ENCODE assay signal across 2 cellular contexts in the genomic region with DNA sequence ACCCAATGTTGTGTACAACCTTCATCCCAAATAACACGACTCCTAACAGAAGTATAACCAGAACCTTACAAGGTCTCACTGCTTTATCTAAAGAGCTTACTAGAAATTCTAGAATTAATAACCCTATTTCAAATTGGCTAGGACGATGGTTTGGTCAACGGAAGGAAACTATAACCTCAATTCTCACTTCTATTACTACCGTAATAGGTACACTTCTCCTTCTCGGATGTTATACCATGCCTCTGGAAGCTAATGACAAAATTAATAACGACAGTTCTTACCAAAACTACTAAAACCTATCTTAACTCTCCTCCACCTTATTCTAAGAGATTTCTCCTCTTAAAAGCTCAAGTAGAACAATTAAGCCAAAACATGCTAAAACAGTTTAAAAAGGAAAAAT.
TF ChIP-seq lines count a peak whose summit lies in the region.

No MANE protein-coding gene starts in this region.

TF ChIP-seq in GM23338, 12 proteins besides CTCF, POLR2A, EP300 and RAD21 (continues in another document):
- TF ChIP-seq REST (IDR thresholded peaks at IDR 0.05; ENCODE audit: unreplicated experiment): no peak
- no peak for TF ChIP-seq STAT1 (IDR thresholded peaks at IDR 0.05; ENCODE audit: unreplicated experiment)
- no peak for TF ChIP-seq ZNF331 (CRISPR knock-in tag; IDR thresholded peaks at IDR 0.05; ENCODE audit: low read depth)
- no peak for TF ChIP-seq EZH2phosphoT487 (IDR thresholded peaks at IDR 0.05; ENCODE audit: unreplicated experiment)
- no peak for TF ChIP-seq POLR2AphosphoS5 (IDR thresholded peaks at IDR 0.05; ENCODE audit: low read depth)
- no peak for TF ChIP-seq ZNF462 (CRISPR knock-in tag; IDR thresholded peaks at IDR 0.05)
- TF ChIP-seq EZH2 (IDR thresholded peaks at IDR 0.05; ENCODE audit: low read depth, unreplicated experiment): no peak
- no peak for TF ChIP-seq JUNB (IDR thresholded peaks at IDR 0.05; ENCODE audit: unreplicated experiment)
- TF ChIP-seq, protein P1, sequence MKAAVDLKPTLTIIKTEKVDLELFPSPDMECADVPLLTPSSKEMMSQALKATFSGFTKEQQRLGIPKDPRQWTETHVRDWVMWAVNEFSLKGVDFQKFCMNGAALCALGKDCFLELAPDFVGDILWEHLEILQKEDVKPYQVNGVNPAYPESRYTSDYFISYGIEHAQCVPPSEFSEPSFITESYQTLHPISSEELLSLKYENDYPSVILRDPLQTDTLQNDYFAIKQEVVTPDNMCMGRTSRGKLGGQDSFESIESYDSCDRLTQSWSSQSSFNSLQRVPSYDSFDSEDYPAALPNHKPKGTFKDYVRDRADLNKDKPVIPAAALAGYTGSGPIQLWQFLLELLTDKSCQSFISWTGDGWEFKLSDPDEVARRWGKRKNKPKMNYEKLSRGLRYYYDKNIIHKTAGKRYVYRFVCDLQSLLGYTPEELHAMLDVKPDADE (IDR thresholded peaks at IDR 0.05): no peak
- TF ChIP-seq CREB1 (CRISPR knock-in tag; IDR thresholded peaks at IDR 0.05; ENCODE audit: low read depth): no peak

TF ChIP-seq in K562, 482 proteins besides CTCF, POLR2A, EP300 and RAD21:
- TF ChIP-seq NFRKB (IDR thresholded peaks at IDR 0.05; ENCODE audit: low read depth) (no peak), CBFB (CRISPR knock-in tag; IDR thresholded peaks at IDR 0.05) (no peak), HNRNPH1 (optimal IDR thresholded peaks at IDR 0.05; ENCODE audit: low read depth, low read length) (no peak), ZNF121 (CRISPR knock-in tag; conservative IDR thresholded peaks at IDR 0.05) (no peak), TFE3 (CRISPR knock-in tag; IDR thresholded peaks at IDR 0.05) (no peak), TRIM24 (IDR thresholded peaks at IDR 0.05) (no peak), PURB (CRISPR knock-in tag; IDR thresholded peaks at IDR 0.05; ENCODE audit: low read depth) (no peak), NR2F6 (CRISPR knock-in tag; IDR thresholded peaks at IDR 0.05) (no peak), IRF9 (tag; IDR thresholded peaks at IDR 0.05) (no peak), DIDO1 (tag; IDR thresholded peaks at IDR 0.05; ENCODE audit: low read depth) (no peak), KAT8 (IDR thresholded peaks at IDR 0.05; ENCODE audit: low read depth) (no peak), RERE (CRISPR knock-in tag; IDR thresholded peaks at IDR 0.05; ENCODE audit: borderline replicate concordance) (no peak), ZFPM2 (CRISPR knock-in tag; IDR thresholded peaks at IDR 0.05) (no peak), TAF9B (IDR thresholded peaks at IDR 0.05; ENCODE audit: partially characterized antibody) (no peak)
- TF ChIP-seq, protein P2, sequence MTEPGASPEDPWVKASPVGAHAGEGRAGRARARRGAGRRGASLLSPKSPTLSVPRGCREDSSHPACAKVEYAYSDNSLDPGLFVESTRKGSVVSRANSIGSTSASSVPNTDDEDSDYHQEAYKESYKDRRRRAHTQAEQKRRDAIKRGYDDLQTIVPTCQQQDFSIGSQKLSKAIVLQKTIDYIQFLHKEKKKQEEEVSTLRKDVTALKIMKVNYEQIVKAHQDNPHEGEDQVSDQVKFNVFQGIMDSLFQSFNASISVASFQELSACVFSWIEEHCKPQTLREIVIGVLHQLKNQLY (CRISPR knock-in tag; conservative IDR thresholded peaks at IDR 0.05): no peak
- TF ChIP-seq, protein P3, sequence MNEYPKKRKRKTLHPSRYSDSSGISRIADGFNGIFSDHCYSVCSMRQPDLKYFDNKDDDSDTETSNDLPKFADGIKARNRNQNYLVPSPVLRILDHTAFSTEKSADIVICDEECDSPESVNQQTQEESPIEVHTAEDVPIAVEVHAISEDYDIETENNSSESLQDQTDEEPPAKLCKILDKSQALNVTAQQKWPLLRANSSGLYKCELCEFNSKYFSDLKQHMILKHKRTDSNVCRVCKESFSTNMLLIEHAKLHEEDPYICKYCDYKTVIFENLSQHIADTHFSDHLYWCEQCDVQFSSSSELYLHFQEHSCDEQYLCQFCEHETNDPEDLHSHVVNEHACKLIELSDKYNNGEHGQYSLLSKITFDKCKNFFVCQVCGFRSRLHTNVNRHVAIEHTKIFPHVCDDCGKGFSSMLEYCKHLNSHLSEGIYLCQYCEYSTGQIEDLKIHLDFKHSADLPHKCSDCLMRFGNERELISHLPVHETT (CRISPR knock-in tag; conservative IDR thresholded peaks at IDR 0.05 in 1 of 2, IDR thresholded peaks at IDR 0.05 in 1 of 2): no peak
